In the genomic region with DNA sequence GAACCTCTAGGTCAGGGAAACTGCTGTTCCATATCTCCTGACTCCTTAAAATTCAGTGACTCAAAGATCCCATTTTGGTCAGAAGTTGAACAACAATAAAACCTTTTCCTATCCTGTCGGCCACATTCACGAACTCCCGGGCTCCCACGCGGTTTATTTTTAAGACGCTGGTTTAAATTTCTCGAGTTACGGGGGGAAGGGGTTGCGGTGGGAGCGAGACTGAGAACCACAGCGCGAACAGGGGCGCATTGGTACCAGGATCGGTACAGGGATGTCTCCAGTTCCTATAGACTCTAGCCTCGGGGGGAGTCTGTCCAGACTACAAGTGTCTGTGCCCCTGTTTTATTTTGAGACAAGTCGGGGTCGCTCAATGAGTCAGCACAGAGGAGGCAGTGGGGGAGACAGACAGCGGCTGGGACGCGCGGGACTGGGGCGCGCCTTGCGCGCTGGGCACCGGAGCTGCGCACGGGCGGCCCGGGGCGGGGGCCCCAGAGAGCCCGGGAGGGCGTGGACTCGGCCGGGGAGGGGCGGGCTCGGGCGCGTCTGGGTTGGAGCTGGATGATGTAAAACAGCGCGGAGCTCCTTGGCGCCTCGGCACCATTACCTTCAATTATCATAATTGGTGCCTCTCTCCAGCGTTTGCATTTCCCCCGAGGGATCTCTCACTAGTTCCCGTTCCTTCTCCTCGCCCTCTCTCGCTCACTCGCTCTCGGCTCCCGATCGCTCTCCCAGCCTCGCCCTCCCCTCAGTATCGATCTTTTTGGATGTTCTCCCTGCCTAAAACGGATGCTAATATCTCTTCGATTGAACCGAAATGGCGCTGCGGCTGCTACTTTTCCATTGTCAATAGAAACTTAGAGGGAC, we compare ENCODE assay signal across 8 cellular contexts. TPM values are rescaled to one million over a fixed set of nuclear protein-coding genes. Genes with fewer than 3 reads are reported as not detected.
DNase-seq lines count a peak whose midpoint lies in the region; TF ChIP-seq lines count a peak whose summit lies in the region.

No MANE protein-coding gene starts in this region.

- peaks cover 66% of the 10 kb centered on the region for H3K27me3 ChIP-seq in neuron (ENCODE audit: insufficient read depth, low read length)
- H3K27me3 ChIP-seq in uterus: no peaks in the 10 kb centered on the region

- H3K27ac Mint-ChIP-seq in Calu3 (ENCODE audit: unreplicated experiment): peak overlapping the region; percentile 57
- no peak overlapping the region for H3K27ac Mint-ChIP-seq in activated T-cell treated with anti-CD3 and anti-CD28 coated beads, Interleukin-2, amount 50 U/mL, for 24 hours

- CTCF ChIA-PET in Calu3 (lab: Charles Lee): no interaction called here

- peak overlapping the region; percentile 65 for H3K4me3 ChIP-seq in fibroblast of the aortic adventitia (ENCODE audit: low read depth, low read length)
- H3K4me3 ChIP-seq in neuron (ENCODE audit: low read length): peak overlapping the region; percentile 39
- peak overlapping the region; percentile 28 to 46 for H3K4me3 ChIP-seq in uterus

- DNase-seq in Calu3 (peak; percentile 71), NCI-H1436 treated with DMSO at 0.1 percent for 48 hours (lab: John Stamatoyannopoulos, UW) (peak; percentile 83), fibroblast of the aortic adventitia (ENCODE audit: low read depth) (peak; percentile 31), uterus (peak; percentile 75), H4 (ENCODE audit: low spot score) (no peak), mesenteric fat pad (ENCODE audit: low spot score) (no peak)
- DNase-seq in activated T-cell treated with anti-CD3 and anti-CD28 coated beads, Interleukin-2, amount 50 U/mL, for 24 hours: peak; percentile 74

- H3K4me1 Mint-ChIP-seq in Calu3 (ENCODE audit: low read depth, unreplicated experiment): peaks cover 45% of the 10 kb centered on the region
- H3K4me1 Mint-ChIP-seq in activated T-cell treated with anti-CD3 and anti-CD28 coated beads, Interleukin-2, amount 50 U/mL, for 24 hours (ENCODE audit: low read depth): peaks cover 18% of the 10 kb centered on the region

- peaks cover 21% of the 10 kb centered on the region for H3K27me3 Mint-ChIP-seq in Calu3 (ENCODE audit: unreplicated experiment)
- H3K27me3 Mint-ChIP-seq in activated T-cell treated with anti-CD3 and anti-CD28 coated beads, Interleukin-2, amount 50 U/mL, for 24 hours: peaks cover 85% of the 10 kb centered on the region

- TF ChIP-seq POLR2A in uterus (IDR thresholded peaks at IDR 0.05): peak in 1 of 2 donors; percentile 34

- intact Hi-C loops in Calu3 (cut with micrococcal nuclease; ENCODE audit: unreplicated experiment): no loop called here
- intact Hi-C loops in uterus (cut with DNase I; ENCODE audit: low total_unique reads): no loop called here

- H3K36me3 ChIP-seq in neuron (ENCODE audit: insufficient read depth, low read length): no peaks in the 10 kb centered on the region
- no peaks in the 10 kb centered on the region for H3K36me3 ChIP-seq in uterus

- peak overlapping the region; percentile 79 for H3K4me3 Mint-ChIP-seq in Calu3 (ENCODE audit: low read depth, unreplicated experiment)
- peak overlapping the region; percentile 74 for H3K4me3 Mint-ChIP-seq in activated T-cell treated with anti-CD3 and anti-CD28 coated beads, Interleukin-2, amount 50 U/mL, for 24 hours

- BruUV-seq in Calu3 (replicated peaks; lab: Mats Ljungman, UMichigan): no TSS peak

- H3K4me1 ChIP-seq in neuron (ENCODE audit: insufficient read depth, low read length) (peaks cover 12% of the 10 kb centered on the region), uterus (no peaks in the 10 kb centered on the region)

- peaks cover 2% of the 10 kb centered on the region for H3K9me3 ChIP-seq in neuron (ENCODE audit: low read length)
- no peaks in the 10 kb centered on the region for H3K9me3 ChIP-seq in uterus

- TF ChIP-seq CTCF in Calu3 (IDR thresholded peaks at IDR 0.05; ENCODE audit: unreplicated experiment) (no peak), fibroblast of the aortic adventitia (IDR thresholded peaks at IDR 0.05; ENCODE audit: insufficient read depth, low read length) (no peak), uterus (IDR thresholded peaks at IDR 0.05) (no peak)

- H3K36me3 Mint-ChIP-seq in Calu3 (ENCODE audit: insufficient read depth, unreplicated experiment): peaks cover 16% of the 10 kb centered on the region
- no peaks in the 10 kb centered on the region for H3K36me3 Mint-ChIP-seq in activated T-cell treated with anti-CD3 and anti-CD28 coated beads, Interleukin-2, amount 50 U/mL, for 24 hours (ENCODE audit: low read depth)

- no peak overlapping the region for H2AFZ ChIP-seq in neuron (ENCODE audit: low read depth, low read length)

- H3K27ac ChIP-seq in uterus: peak overlapping the region; percentile 5 to 70

- H3K9me3 Mint-ChIP-seq in Calu3 (ENCODE audit: low read depth, unreplicated experiment): no peaks in the 10 kb centered on the region
- no peaks in the 10 kb centered on the region for H3K9me3 Mint-ChIP-seq in activated T-cell treated with anti-CD3 and anti-CD28 coated beads, Interleukin-2, amount 50 U/mL, for 24 hours

RNA-seq across cellular contexts. Expression of a gene that starts 8.7 kb away (rescaled TPM):
- total RNA-seq in Calu3 (2022) (33.0 and 42.2 TPM in 2 replicates), fibroblast of the aortic adventitia (ENCODE audit: low replicate concordance) (1.4 and 12.8 TPM in 2 replicates), uterus (10 to 100 TPM in 2 of 4 donors, 1 to 10 TPM in 2; 6.4 to 18.3 (median 14.0) TPM), mesenteric fat pad (14.3 TPM)
- total RNA-seq in H4 (2014; rRNA removed; shearing (Covaris generic)): 51.3 and 58.9 TPM in 2 replicates

Comparison
In these comparisons a context has a peak if more than half of its experiments do, and no peak if none do; other contexts are left out.
1. DNase-seq: peak in Calu3 (single experiment), NCI-H1436 treated with DMSO at 0.1 percent for 48 hours (single experiment), activated T-cell treated with anti-CD3 and anti-CD28 coated beads, Interleukin-2, amount 50 U/mL, for 24 hours (single experiment), fibroblast of the aortic adventitia (single experiment) and uterus (2 of 2); none in H4 (single experiment) and mesenteric fat pad (single experiment).
2. Peak in every context shown above with its lines, with median percentiles within 50 percentile points of each other: H3K4me3 ChIP-seq.